In the genomic region with DNA sequence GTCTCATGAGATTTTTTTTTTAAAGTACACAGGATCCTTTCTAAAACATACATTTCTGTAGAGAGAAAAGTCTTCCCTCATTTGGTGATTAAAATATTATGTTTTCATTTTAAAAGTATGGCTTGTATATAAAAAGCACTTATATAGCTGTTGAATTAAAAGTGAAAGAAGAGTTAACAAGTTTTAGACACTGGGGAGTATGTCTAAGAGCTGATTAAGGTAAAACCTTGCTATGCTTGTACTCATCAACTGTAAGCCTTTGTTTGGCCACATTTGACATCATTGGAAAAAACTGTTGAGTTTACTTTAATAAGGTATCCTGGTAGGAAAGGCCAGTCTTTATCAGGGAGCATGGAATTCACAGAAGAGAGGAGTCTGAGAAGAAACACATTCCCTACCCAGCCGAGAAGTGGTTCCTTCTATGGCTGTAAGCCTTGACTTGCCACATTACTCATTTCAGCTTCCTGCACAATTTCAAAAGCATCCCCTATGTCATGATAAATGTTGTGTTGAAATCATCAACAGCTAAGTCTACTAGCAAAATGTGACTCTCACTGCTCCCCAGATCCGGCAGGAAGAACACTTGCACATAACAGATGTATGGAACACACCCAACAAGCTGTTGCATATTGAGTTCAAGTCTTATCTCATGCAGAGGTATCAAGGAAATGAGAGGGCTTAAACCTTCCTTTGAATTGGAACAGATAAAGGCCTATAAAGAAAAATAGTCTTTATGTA, we compare ENCODE assay signal across 13 cellular contexts.
DNase-seq lines count a peak whose midpoint lies in the region; ATAC-seq and TF ChIP-seq lines count a peak whose summit lies in the region.
"Had no signal": no experiment of that assay in that cellular context is flagged by ENCODE, and none has a peak within 500 bp of the region (broad histone marks: within the 10 kb centered on the region; RNA-seq: fewer than 3 reads in every experiment).

No MANE protein-coding gene starts in this region.

- no peak overlapping the region for H3K27ac ChIP-seq in tibial nerve
- H3K27ac ChIP-seq: body of pancreas, esophagus squamous epithelium, thyroid gland had no signal

- H3K9me3 ChIP-seq in mucosa of descending colon (no peaks in the 10 kb centered on the region), tibial nerve (no peaks in the 10 kb centered on the region)
- H3K9me3 ChIP-seq: body of pancreas, esophagus squamous epithelium, thyroid gland had no signal

- H3K4me3 ChIP-seq in cardiac fibroblast (replicated peaks in 1 of 2; ENCODE audit: low read depth in 2 of 2, low read length in 2 of 2), result no peak overlapping the region
- H3K4me3 ChIP-seq in mucosa of descending colon, result no peak overlapping the region
- H3K4me3 ChIP-seq in tibial nerve, result no peak overlapping the region
- H3K4me3 ChIP-seq: body of pancreas, esophagus squamous epithelium, thyroid gland had no signal

- peak; percentile 19 for DNase-seq in CD1c-positive myeloid dendritic cell (ENCODE audit: extremely low spot score)
- peak; percentile 71 for DNase-seq in LHCN-M2 (ENCODE audit: low read depth)
- peak; percentile 86 to 91 for DNase-seq in cardiac fibroblast (ENCODE audit: low read depth in 2 of 2)
- no peak for DNase-seq in mucosa of descending colon
- no peak for DNase-seq in stimulated activated CD4-positive, alpha-beta T cell treated with anti-CD3 and anti-CD28 coated beads, Interleukin-4, amount 100 ng/mL, for 24 hours
- DNase-seq in tibial nerve (ENCODE audit: low spot score in 2 of 2), result no peak
- DNase-seq: body of pancreas, Calu3, esophagus squamous epithelium, NCI-H1092 treated with DMSO at 0.1 percent for 48 hours, thyroid gland had no signal

- no peak for TF ChIP-seq CTCF in cardiac fibroblast (IDR thresholded peaks at IDR 0.05; ENCODE audit: low read depth, low read length)
- no peak for TF ChIP-seq CTCF in mucosa of descending colon (IDR thresholded peaks at IDR 0.05)
- TF ChIP-seq CTCF in tibial nerve (IDR thresholded peaks at IDR 0.05), result no peak

- WGBS in tibial nerve, 2 donors, result 74 to 75% methylated on average over 2 of the region's 2 CpGs

- intact Hi-C loops in mucosa of descending colon (cut with DNase I, micrococcal nuclease), result no loop called here

- H3K4me1 ChIP-seq in mucosa of descending colon (ENCODE audit: low read depth) (no peaks in the 10 kb centered on the region), tibial nerve (peaks cover 0 to 3% (median 0%) of the 10 kb centered on the region in 4 donors)
- H3K4me1 ChIP-seq: body of pancreas had no signal

- TF ChIP-seq POLR2A in tibial nerve (IDR thresholded peaks at IDR 0.05), result no peak

- H3K36me3 ChIP-seq in mucosa of descending colon (ENCODE audit: low read depth) (no peaks in the 10 kb centered on the region), tibial nerve (no peaks in the 10 kb centered on the region)
- H3K36me3 ChIP-seq: esophagus squamous epithelium, thyroid gland had no signal

- TF ChIP-seq EP300 in tibial nerve (IDR thresholded peaks at IDR 0.05), result no peak

- ATAC-seq in mucosa of descending colon (peak; percentile 45), GM18520 (IDR thresholded peaks at IDR 0.05; ENCODE audit: unreplicated experiment) (no peak), HG02981 (IDR thresholded peaks at IDR 0.05; ENCODE audit: unreplicated experiment) (no peak)
- ATAC-seq: body of pancreas had no signal

- no peaks in the 10 kb centered on the region for H3K27me3 ChIP-seq in tibial nerve
- H3K27me3 ChIP-seq: body of pancreas, esophagus squamous epithelium, thyroid gland had no signal

Comparison
In these comparisons a context has a peak if more than half of its experiments do, and no peak if none do; other contexts are left out.
1. DNase-seq: peak in CD1c-positive myeloid dendritic cell (single experiment), LHCN-M2 (single experiment) and cardiac fibroblast (2 of 2); none in mucosa of descending colon (0 of 3), stimulated activated CD4-positive, alpha-beta T cell treated with anti-CD3 and anti-CD28 coated beads, Interleukin-4, amount 100 ng/mL, for 24 hours (single experiment) and tibial nerve (0 of 2).